9 cellular contexts compared by ENCODE assay signal in the genomic region with DNA sequence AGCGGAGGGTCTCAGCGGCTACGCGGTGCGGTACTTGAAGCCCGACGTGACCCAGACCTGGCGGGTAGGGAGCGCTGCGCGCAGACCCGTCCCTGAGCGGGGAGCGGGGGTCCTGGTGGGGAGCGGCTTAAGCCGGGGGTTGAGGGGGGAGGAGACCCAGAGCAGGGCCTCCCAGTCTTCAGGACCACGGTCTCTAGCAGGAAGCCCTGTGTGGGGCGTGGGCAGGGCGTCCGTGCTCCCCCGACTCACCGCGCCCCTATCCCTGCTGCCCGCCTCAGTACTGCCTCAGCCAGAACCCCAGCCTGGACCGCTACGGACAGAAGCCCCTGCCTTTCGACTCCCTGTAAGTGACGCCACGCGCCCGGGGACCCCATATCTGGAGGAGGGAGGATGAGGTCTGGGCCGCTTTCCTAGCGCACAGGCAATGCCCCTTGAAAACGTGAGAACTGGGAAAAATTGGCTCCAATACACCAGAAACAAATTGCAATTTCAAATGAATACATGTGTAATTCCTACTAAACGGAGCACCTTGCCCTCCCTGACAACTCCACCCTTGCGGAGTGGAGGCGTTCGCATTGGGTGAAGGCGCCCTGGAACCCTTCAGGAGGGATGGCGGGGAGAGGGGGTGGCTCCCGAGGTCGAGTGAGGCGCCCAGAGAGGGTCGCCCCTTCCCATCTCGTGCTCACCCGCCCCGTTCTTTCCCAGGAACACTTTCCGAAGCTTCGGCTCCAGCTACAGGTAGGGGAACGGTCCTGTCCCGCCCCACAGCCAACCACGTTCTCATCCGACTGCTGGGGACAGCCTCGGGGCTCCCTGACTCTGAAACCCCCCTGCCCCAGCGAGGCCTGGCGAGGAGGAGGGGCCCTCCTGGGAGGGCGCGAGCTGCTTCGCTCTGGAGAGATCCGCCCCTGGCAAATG. TPM values are rescaled to one million over a fixed set of nuclear protein-coding genes. Genes with fewer than 3 reads are reported as not detected.
A peak's percentile ranks its signal among the peaks of the same experiment; 100 is the strongest.
DNase-seq lines count a peak whose midpoint lies in the region; ATAC-seq and TF ChIP-seq lines count a peak whose summit lies in the region.
"Had no signal": no experiment of that assay in that cellular context is flagged by ENCODE, and none has a peak within 500 bp of the region (broad histone marks: within the 10 kb centered on the region; RNA-seq: fewer than 3 reads in every experiment).

No MANE protein-coding gene starts in this region.

- H4K20me1 ChIP-seq in smooth muscle cell (ENCODE audit: low read depth): no peaks in the 10 kb centered on the region

- DNase-seq in T-helper 1 cell (no peak), smooth muscle cell (lab: John Stamatoyannopoulos, UW; ENCODE audit: unreplicated experiment) (no peak), NCI-H2081 treated with DMSO at 0.1 percent for 48 hours (lab: John Stamatoyannopoulos, UW) (no peak), amniotic stem cell (lab: John Stamatoyannopoulos, UW) (no peak)
- peak; percentile 17 for DNase-seq in activated T-cell treated with anti-CD3 and anti-CD28 coated beads, Interleukin-2, amount 50 U/mL, for 4 hours

- H3K4me2 ChIP-seq in smooth muscle cell: peak overlapping the region; percentile 85

- H3K9ac ChIP-seq in iPS-15b (ENCODE audit: low read depth, low read length) (no peak overlapping the region), smooth muscle cell (ENCODE audit: low read depth) (no peak overlapping the region)

- H3K4me1 Mint-ChIP-seq in T-helper 1 cell treated with Interleukin-12 subunit alpha and Interleukin-12 subunit beta and Interleukin-4 antibody, amounts not matched to agents 30 μg/mL and 1 μg/mL, for 36 hours (ENCODE audit: low read depth): peaks cover 3% of the 10 kb centered on the region
- peaks cover 12% of the 10 kb centered on the region for H3K4me1 Mint-ChIP-seq in activated T-cell treated with anti-CD3 and anti-CD28 coated beads, Interleukin-2, amount 50 U/mL, for 4 hours (ENCODE audit: low read depth)

- H3K27ac Mint-ChIP-seq in T-helper 1 cell treated with Interleukin-12 subunit alpha and Interleukin-12 subunit beta and Interleukin-4 antibody, amounts not matched to agents 30 μg/mL and 1 μg/mL, for 36 hours: no peak overlapping the region

- no peak overlapping the region for H3K27ac ChIP-seq in smooth muscle cell (ENCODE audit: low read depth)
- H3K27ac ChIP-seq: 22Rv1 had no signal

- peak; percentile 47 to 65 for ATAC-seq in activated T-cell treated with anti-CD3 and anti-CD28 coated beads, Interleukin-2, amount 50 U/mL, for 4 hours
- ATAC-seq in HG03457 (IDR thresholded peaks at IDR 0.05; ENCODE audit: unreplicated experiment): no peak

- WGBS in smooth muscle cell (ENCODE audit: low lambda C conversion rate): 15% methylated on average over 41 of the region's 60 CpGs

- no peaks in the 10 kb centered on the region for H3K9me3 Mint-ChIP-seq in T-helper 1 cell treated with Interleukin-12 subunit alpha and Interleukin-12 subunit beta and Interleukin-4 antibody, amounts not matched to agents 30 μg/mL and 1 μg/mL, for 36 hours
- H3K9me3 Mint-ChIP-seq in activated T-cell treated with anti-CD3 and anti-CD28 coated beads, Interleukin-2, amount 50 U/mL, for 4 hours: no peaks in the 10 kb centered on the region

- H3K79me2 ChIP-seq in smooth muscle cell (ENCODE audit: low read depth): no peaks in the 10 kb centered on the region

- H3K9me3 ChIP-seq in iPS-15b (ENCODE audit: control insufficient read depth, insufficient read depth, low read length) (no peaks in the 10 kb centered on the region), smooth muscle cell (replicated peaks; ENCODE audit: low read depth) (no peaks in the 10 kb centered on the region)

- H3K4me3 ChIP-seq in iPS-15b (ENCODE audit: low read depth, low read length): peak overlapping the region; percentile 68
- peak overlapping the region; percentile 59 for H3K4me3 ChIP-seq in smooth muscle cell

- peak overlapping the region; percentile 85 for H3K4me3 Mint-ChIP-seq in T-helper 1 cell treated with Interleukin-12 subunit alpha and Interleukin-12 subunit beta and Interleukin-4 antibody, amounts not matched to agents 30 μg/mL and 1 μg/mL, for 36 hours
- peak overlapping the region; percentile 86 for H3K4me3 Mint-ChIP-seq in activated T-cell treated with anti-CD3 and anti-CD28 coated beads, Interleukin-2, amount 50 U/mL, for 4 hours

- H3K36me3 ChIP-seq in iPS-15b (ENCODE audit: control insufficient read depth, insufficient read depth, low read length) (no peaks in the 10 kb centered on the region), smooth muscle cell (ENCODE audit: low read depth) (no peaks in the 10 kb centered on the region)

- H3K27me3 Mint-ChIP-seq in T-helper 1 cell treated with Interleukin-12 subunit alpha and Interleukin-12 subunit beta and Interleukin-4 antibody, amounts not matched to agents 30 μg/mL and 1 μg/mL, for 36 hours (ENCODE audit: low read depth): peaks cover 13% of the 10 kb centered on the region
- no peaks in the 10 kb centered on the region for H3K27me3 Mint-ChIP-seq in activated T-cell treated with anti-CD3 and anti-CD28 coated beads, Interleukin-2, amount 50 U/mL, for 4 hours (ENCODE audit: low read depth)

- TF ChIP-seq CTCF in smooth muscle cell (IDR thresholded peaks at IDR 0.05; ENCODE audit: borderline replicate concordance, insufficient read depth, poor library complexity, severe bottlenecking): no peak

- no peaks in the 10 kb centered on the region for H3K4me1 ChIP-seq in iPS-15b (ENCODE audit: control insufficient read depth, insufficient read depth, low read length)
- H3K4me1 ChIP-seq in smooth muscle cell (ENCODE audit: low read depth): peaks cover 6% of the 10 kb centered on the region

- no peaks in the 10 kb centered on the region for H3K36me3 Mint-ChIP-seq in T-helper 1 cell treated with Interleukin-12 subunit alpha and Interleukin-12 subunit beta and Interleukin-4 antibody, amounts not matched to agents 30 μg/mL and 1 μg/mL, for 36 hours (ENCODE audit: low read depth)
- no peaks in the 10 kb centered on the region for H3K36me3 Mint-ChIP-seq in activated T-cell treated with anti-CD3 and anti-CD28 coated beads, Interleukin-2, amount 50 U/mL, for 4 hours (ENCODE audit: insufficient read depth)

- peaks cover 34% of the 10 kb centered on the region for H3K27me3 ChIP-seq in iPS-15b (ENCODE audit: control insufficient read depth, insufficient read depth, low read length)
- H3K27me3 ChIP-seq in smooth muscle cell (ENCODE audit: low read depth): peaks cover 11% of the 10 kb centered on the region

- H3F3A ChIP-seq in smooth muscle cell (ENCODE audit: low read depth): no peaks in the 10 kb centered on the region

- peak overlapping the region; percentile 96 for H2AFZ ChIP-seq in smooth muscle cell (ENCODE audit: low read depth)

RNA-seq across cellular contexts. Expression of a gene that starts 14.5 kb away (rescaled TPM):
- total RNA-seq in activated T-cell treated with anti-CD3 and anti-CD28 coated beads, Interleukin-2, amount 50 U/mL, for 4 hours: not detected
- not detected in 2 replicates for total RNA-seq in smooth muscle cell
- polyA plus RNA-seq in smooth muscle cell: not detected in 2 replicates

RNA-seq across cellular contexts. Expression of a gene that starts 15.0 kb away (rescaled TPM):
- total RNA-seq in activated T-cell treated with anti-CD3 and anti-CD28 coated beads, Interleukin-2, amount 50 U/mL, for 4 hours: 1 to 10 TPM; 8.1 to 9.0 (median 8.3) TPM
- 1.0 and 3.1 TPM in 2 replicates for total RNA-seq in smooth muscle cell
- polyA plus RNA-seq in smooth muscle cell: 4.0 and 5.0 TPM in 2 replicates

RNA-seq across cellular contexts. Expression of a gene that starts 15.7 kb away (rescaled TPM):
- 10 to 100 TPM; 75.0 to 78.8 (median 75.7) TPM for total RNA-seq in activated T-cell treated with anti-CD3 and anti-CD28 coated beads, Interleukin-2, amount 50 U/mL, for 4 hours
- 13.9 and 26.9 TPM in 2 replicates for total RNA-seq in smooth muscle cell
- 44.1 and 56.6 TPM in 2 replicates for polyA plus RNA-seq in smooth muscle cell

RNA-seq across cellular contexts. Expression of a gene that starts 40.1 kb away (rescaled TPM):
- total RNA-seq in activated T-cell treated with anti-CD3 and anti-CD28 coated beads, Interleukin-2, amount 50 U/mL, for 4 hours: 1 to 10 TPM in 1 of 3 donors, under 1 TPM in 2; 0.76 to 1.0 (median 0.95) TPM
- 2.3 and 2.5 TPM in 2 replicates for total RNA-seq in smooth muscle cell
- polyA plus RNA-seq in smooth muscle cell: 4.2 and 5.2 TPM in 2 replicates
